In genomic region chr3:99872633-99873254, GRCh38 we compare ENCODE assay signal across 1 cellular context.
TF ChIP-seq lines count a peak whose summit lies in the region.

No MANE protein-coding gene starts in this region.

TF ChIP-seq in WTC11, 78 proteins besides CTCF, POLR2A, EP300 and RAD21 (continued from another document):
- TF ChIP-seq ZNF532 (CRISPR knock-in tag; IDR thresholded peaks at IDR 0.05; ENCODE audit: borderline replicate concordance) (no peak), ZNF263 (CRISPR knock-in tag; IDR thresholded peaks at IDR 0.05; ENCODE audit: low read depth) (no peak), FOXP4 (CRISPR knock-in tag; IDR thresholded peaks at IDR 0.05) (no peak), CBFB (CRISPR knock-in tag; IDR thresholded peaks at IDR 0.05; ENCODE audit: low read depth) (no peak), NFYB (CRISPR knock-in tag; conservative IDR thresholded peaks at IDR 0.05; ENCODE audit: low read depth) (no peak), ZNF423 (CRISPR knock-in tag; IDR thresholded peaks at IDR 0.05) (no peak), NFATC4 (CRISPR knock-in tag; IDR thresholded peaks at IDR 0.05) (no peak), ZNF425 (CRISPR knock-in tag; conservative IDR thresholded peaks at IDR 0.05) (no peak), ATF1 (CRISPR knock-in tag; IDR thresholded peaks at IDR 0.05) (no peak), ZBTB21 (CRISPR knock-in tag; IDR thresholded peaks at IDR 0.05; ENCODE audit: borderline replicate concordance) (no peak), NR3C1 (CRISPR knock-in tag; conservative IDR thresholded peaks at IDR 0.05; ENCODE audit: low read depth) (no peak), MXD4 (CRISPR knock-in tag; IDR thresholded peaks at IDR 0.05; ENCODE audit: borderline replicate concordance) (no peak), CDX4 (CRISPR knock-in tag; IDR thresholded peaks at IDR 0.05; ENCODE audit: borderline replicate concordance) (no peak), E2F1 (CRISPR knock-in tag; IDR thresholded peaks at IDR 0.05) (no peak), ESRRA (CRISPR knock-in tag; IDR thresholded peaks at IDR 0.05; ENCODE audit: borderline replicate concordance) (no peak), ZMAT4 (CRISPR knock-in tag; IDR thresholded peaks at IDR 0.05) (no peak), ZNF512 (CRISPR knock-in tag; IDR thresholded peaks at IDR 0.05; ENCODE audit: borderline replicate concordance) (no peak), IRF1 (CRISPR knock-in tag; IDR thresholded peaks at IDR 0.05) (no peak), E2F4 (CRISPR knock-in tag; IDR thresholded peaks at IDR 0.05; ENCODE audit: borderline replicate concordance, low read depth) (no peak)
